27 cellular contexts compared by ENCODE assay signal in the genomic region with DNA sequence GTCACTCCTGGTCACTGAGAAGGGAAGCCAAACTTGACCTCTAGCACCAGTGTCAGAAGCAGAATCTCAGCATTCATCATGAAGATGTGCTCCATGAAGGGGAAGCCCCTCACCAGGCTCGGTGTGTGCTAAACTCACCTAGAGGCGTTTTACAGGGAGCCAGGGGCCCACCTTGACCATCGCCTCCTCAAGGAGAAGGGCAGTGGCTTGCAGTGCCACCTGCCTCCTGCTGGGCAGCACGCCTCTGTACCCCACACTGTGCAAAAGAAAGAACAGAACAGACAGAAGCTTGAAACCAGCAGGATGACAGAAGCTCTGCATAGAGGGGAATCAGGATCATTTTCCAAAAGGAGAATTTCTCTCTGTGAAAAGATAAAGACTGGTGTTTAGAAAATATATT. TPM values are rescaled to one million over a fixed set of nuclear protein-coding genes. Genes with fewer than 3 reads are reported as not detected.
"Had no signal": no experiment of that assay in that cellular context is flagged by ENCODE, and none has a peak within 500 bp of the region (broad histone marks: within the 10 kb centered on the region; RNA-seq: fewer than 3 reads in every experiment).

No MANE protein-coding gene starts in this region.

- H3K27me3 ChIP-seq: esophagus squamous epithelium, gastrocnemius medialis, left lung, pancreas, right atrium auricular region, tibial artery had no signal

- FAIRE-seq: pancreas had no signal

- ATAC-seq: activated CD4-positive, CD25-positive, alpha-beta regulatory T cell treated with anti-CD3 and anti-CD28 coated beads, Interleukin-2, amount 50 U/mL, for 24 hours; activated CD8-positive, alpha-beta T cell treated with anti-CD3 and anti-CD28 coated beads, Interleukin-2, amount 10 ng/mL, durations not matched to agents 7 days and 5 days; gastrocnemius medialis; left lung; natural killer cell treated with Interleukin-12 subunit alpha and Interleukin-12 subunit beta and Interleukin-15 and Interleukin-18, amount 100 ng/mL, for 72 hours; pancreas; psoas muscle; stimulated activated naive CD8-positive, alpha-beta T cell treated with anti-CD3 and anti-CD28 coated beads, Interleukin-15, amount 100 ng/mL, for 72 hours had no signal

- H3K27ac ChIP-seq: coronary artery, esophagus squamous epithelium, gastrocnemius medialis, left lung, pancreas, psoas muscle, right atrium auricular region, tibial artery, VCaP had no signal

- H3K9me3 ChIP-seq: esophagus squamous epithelium, gastrocnemius medialis, left lung, pancreas, psoas muscle, right atrium auricular region, tibial artery had no signal

- H3K9me3 Mint-ChIP-seq: activated T-helper 1 cell treated with anti-CD3 and anti-CD28 coated beads, Interleukin-12 subunit alpha, Interleukin-12 subunit beta, Interleukin-2, Interleukin-4 antibody, amounts not matched to agents 30 ng/mL and 10 ng/mL and 1 ng/mL, durations not matched to agents 14 hours and 24 hours and 36 hours; endodermal cell; mesothelial cell of epicardium; natural killer cell treated with Interleukin-12 subunit alpha and Interleukin-12 subunit beta and Interleukin-15 and Interleukin-18, amount 100 ng/mL, for 72 hours; stimulated activated naive CD8-positive, alpha-beta T cell treated with anti-CD3 and anti-CD28 coated beads, Interleukin-15, amount 100 ng/mL, for 72 hours; T-helper 2 cell treated with Interferon-gamma antibody and Interleukin-4, amounts not matched to agents 5 μg/mL and 100 μg/mL, for 36 hours had no signal

- DNase-seq: activated CD4-positive, alpha-beta T cell treated with anti-CD3 and anti-CD28 coated beads, Interleukin-2, amount 50 U/mL, for 1 hour; activated CD8-positive, alpha-beta T cell treated with anti-CD3 and anti-CD28 coated beads, Interleukin-2, amount 10 ng/mL, durations not matched to agents 7 days and 5 days; activated gamma-delta T cell treated with Interleukin-2 at 50 U/mL for 16 hours; activated naive CD8-positive, alpha-beta T cell treated with anti-CD3 and anti-CD28 coated beads, Interleukin-2, amount 10 ng/mL, durations not matched to agents 7 days and 5 days; amygdala; cerebellar nuclear complex; endodermal cell; esophagus squamous epithelium; gastrocnemius medialis; hippocampal formation; kidney glomerular epithelial cell; left lung; pancreas; psoas muscle; stimulated activated CD4-positive, alpha-beta T cell treated with anti-CD3 and anti-CD28 coated beads, Interleukin-4, amount 100 ng/mL, for 4 hours; stimulated activated naive CD8-positive, alpha-beta T cell treated with anti-CD3 and anti-CD28 coated beads, Interleukin-15, amount 100 ng/mL, for 72 hours; tibial artery had no signal

- H3K36me3 ChIP-seq: esophagus squamous epithelium, gastrocnemius medialis, left lung, pancreas, right atrium auricular region, tibial artery had no signal

- H3K4me3 ChIP-seq: coronary artery, esophagus squamous epithelium, gastrocnemius medialis, left lung, pancreas, psoas muscle, right atrium auricular region, tibial artery had no signal

- H3K4me1 ChIP-seq: pancreas had no signal

- H3K27me3 Mint-ChIP-seq: activated naive CD8-positive, alpha-beta T cell treated with anti-CD3 and anti-CD28 coated beads, Interleukin-2, amount 10 ng/mL, durations not matched to agents 7 days and 5 days; natural killer cell treated with Interleukin-12 subunit alpha and Interleukin-12 subunit beta and Interleukin-15 and Interleukin-18, amount 100 ng/mL, for 72 hours; stimulated activated naive CD8-positive, alpha-beta T cell treated with anti-CD3 and anti-CD28 coated beads, Interleukin-15, amount 100 ng/mL, for 72 hours had no signal

- H3K4me3 Mint-ChIP-seq: activated CD8-positive, alpha-beta T cell treated with anti-CD3 and anti-CD28 coated beads, Interleukin-2, amount 10 ng/mL, durations not matched to agents 7 days and 5 days; activated naive CD8-positive, alpha-beta T cell treated with anti-CD3 and anti-CD28 coated beads, Interleukin-2, amount 10 ng/mL, durations not matched to agents 7 days and 5 days; activated T-helper 1 cell treated with anti-CD3 and anti-CD28 coated beads, Interleukin-12 subunit alpha, Interleukin-12 subunit beta, Interleukin-2, Interleukin-4 antibody, amounts not matched to agents 30 ng/mL and 10 ng/mL and 1 ng/mL, durations not matched to agents 14 hours and 24 hours and 36 hours; endodermal cell; mesothelial cell of epicardium; natural killer cell treated with Interleukin-12 subunit alpha and Interleukin-12 subunit beta and Interleukin-15 and Interleukin-18, amount 100 ng/mL, for 72 hours; stimulated activated naive CD8-positive, alpha-beta T cell treated with anti-CD3 and anti-CD28 coated beads, Interleukin-15, amount 100 ng/mL, for 72 hours; T-helper 2 cell treated with Interferon-gamma antibody and Interleukin-4, amounts not matched to agents 5 μg/mL and 100 μg/mL, for 36 hours had no signal

- H3K36me3 Mint-ChIP-seq: activated naive CD8-positive, alpha-beta T cell treated with anti-CD3 and anti-CD28 coated beads, Interleukin-2, amount 10 ng/mL, durations not matched to agents 7 days and 5 days; mesothelial cell of epicardium; natural killer cell treated with Interleukin-12 subunit alpha and Interleukin-12 subunit beta and Interleukin-15 and Interleukin-18, amount 100 ng/mL, for 72 hours had no signal

- H3K27ac Mint-ChIP-seq: activated CD8-positive, alpha-beta T cell treated with anti-CD3 and anti-CD28 coated beads, Interleukin-2, amount 10 ng/mL, durations not matched to agents 7 days and 5 days; activated naive CD8-positive, alpha-beta T cell treated with anti-CD3 and anti-CD28 coated beads, Interleukin-2, amount 10 ng/mL, durations not matched to agents 7 days and 5 days; activated T-helper 1 cell treated with anti-CD3 and anti-CD28 coated beads, Interleukin-12 subunit alpha, Interleukin-12 subunit beta, Interleukin-2, Interleukin-4 antibody, amounts not matched to agents 30 ng/mL and 10 ng/mL and 1 ng/mL, durations not matched to agents 14 hours and 24 hours and 36 hours; endodermal cell; mesothelial cell of epicardium; T-helper 2 cell treated with Interferon-gamma antibody and Interleukin-4, amounts not matched to agents 5 μg/mL and 100 μg/mL, for 36 hours had no signal

RNA-seq across cellular contexts. Expression of gene NOX3, which starts 39.7 kb away (rescaled TPM):
- total RNA-seq: activated CD8-positive, alpha-beta T cell treated with anti-CD3 and anti-CD28 coated beads, Interleukin-2, amount 10 ng/mL, durations not matched to agents 7 days and 5 days; activated naive CD8-positive, alpha-beta T cell treated with anti-CD3 and anti-CD28 coated beads, Interleukin-2, amount 10 ng/mL, durations not matched to agents 7 days and 5 days; activated T-helper 1 cell treated with anti-CD3 and anti-CD28 coated beads, Interleukin-12 subunit alpha, Interleukin-12 subunit beta, Interleukin-2, Interleukin-4 antibody, amounts not matched to agents 30 ng/mL and 10 ng/mL and 1 ng/mL, durations not matched to agents 14 hours and 24 hours and 36 hours; endodermal cell; esophagus squamous epithelium; gastrocnemius medialis; left lung; lung microvascular endothelial cell; mesothelial cell of epicardium; natural killer cell treated with Interleukin-12 subunit alpha and Interleukin-12 subunit beta and Interleukin-15 and Interleukin-18, amount 100 ng/mL, for 72 hours; pancreas; psoas muscle; right atrium auricular region; urinary bladder had no signal
- polyA plus RNA-seq: pancreas, psoas muscle, urinary bladder had no signal
